ENCODE assay signal across 7 cellular contexts in the genomic region with DNA sequence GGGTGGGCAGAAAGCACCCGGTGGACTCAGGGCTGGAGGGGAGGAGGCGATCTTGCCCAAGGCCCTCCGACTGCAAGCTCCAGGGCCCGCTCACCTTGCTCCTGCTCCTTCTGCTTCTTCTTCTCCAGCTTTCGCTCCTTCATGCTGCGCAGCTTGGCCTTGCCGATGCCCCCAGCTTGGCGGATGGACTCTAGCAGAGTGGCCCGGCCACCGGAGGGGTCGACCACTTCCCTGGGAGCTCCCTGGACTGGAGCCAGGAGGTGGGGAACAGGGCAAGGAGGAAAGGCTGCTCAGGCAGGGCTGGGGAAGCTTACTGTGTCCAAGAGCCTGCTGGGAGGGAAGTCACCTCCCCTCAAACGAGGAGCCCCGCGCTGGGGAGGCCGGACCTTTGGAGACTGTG.
DNase-seq lines count a peak whose midpoint lies in the region; ATAC-seq, FAIRE-seq and TF ChIP-seq lines count a peak whose summit lies in the region.
"Not testable (repeated sequence)": the region's sequence is repeated elsewhere in the genome, so short reads cannot be mapped to it uniquely, and the experiment has no call there.

No MANE protein-coding gene starts in this region.

- not testable (repeated sequence) for H3K27ac Mint-ChIP-seq in activated CD4-positive, alpha-beta T cell treated with anti-CD3 and anti-CD28 coated beads, Interleukin-2, amount 10 ng/mL, durations not matched to agents 24 days and 14 days; type B pancreatic cell

- H3K27me3 Mint-ChIP-seq in activated CD4-positive, alpha-beta T cell treated with anti-CD3 and anti-CD28 coated beads, Interleukin-2, amount 10 ng/mL, durations not matched to agents 24 days and 14 days; type B pancreatic cell: not testable (repeated sequence)

- H3K27ac ChIP-seq in breast epithelium, heart left ventricle, lower lobe of right lung, pancreas, stomach: not testable (repeated sequence)

- not testable (repeated sequence) for H3K9me3 ChIP-seq in breast epithelium, heart left ventricle, lower lobe of right lung, pancreas, stomach

- H3K36me3 ChIP-seq in breast epithelium, heart left ventricle, lower lobe of right lung, pancreas: not testable (repeated sequence)
- H3K36me3 ChIP-seq in stomach, result peaks cover 5 to 13% (median 12%) of the 10 kb centered on the region in 4 donors

- H3K4me1 ChIP-seq in breast epithelium, heart left ventricle, lower lobe of right lung, pancreas: not testable (repeated sequence)
- H3K4me1 ChIP-seq in stomach, result peaks cover 0 to 11% (median 6%) of the 10 kb centered on the region in 4 donors

- not testable (repeated sequence) for H3K4me1 Mint-ChIP-seq in activated CD4-positive, alpha-beta T cell treated with anti-CD3 and anti-CD28 coated beads, Interleukin-2, amount 10 ng/mL, durations not matched to agents 24 days and 14 days; type B pancreatic cell (ENCODE audit: unreplicated experiment)

- peak; percentile 51 for DNase-seq in activated CD4-positive, alpha-beta T cell treated with anti-CD3 and anti-CD28 coated beads, Interleukin-2, amount 10 ng/mL, durations not matched to agents 24 days and 14 days
- peak; percentile 7 to 39 for DNase-seq in breast epithelium (ENCODE audit: low spot score in 2 of 2)
- peak in 3 of 5 donors; percentile 2 to 16 (median 3) for DNase-seq in heart left ventricle
- DNase-seq in lower lobe of right lung, result peak; percentile 18
- peak in 5 of 6 donors; percentile 6 to 59 (median 56) for DNase-seq in pancreas
- DNase-seq in stomach, result peak; percentile 16
- DNase-seq in type B pancreatic cell (ENCODE audit: extremely low spot score, unreplicated experiment), result peak; percentile 49

- ATAC-seq in heart left ventricle, lower lobe of right lung, pancreas: not testable (repeated sequence)

- not testable (repeated sequence) for H3K9me3 Mint-ChIP-seq in activated CD4-positive, alpha-beta T cell treated with anti-CD3 and anti-CD28 coated beads, Interleukin-2, amount 10 ng/mL, durations not matched to agents 24 days and 14 days; type B pancreatic cell

- H3K4me3 ChIP-seq in breast epithelium, heart left ventricle, lower lobe of right lung, pancreas, stomach: not testable (repeated sequence)

- not testable (repeated sequence) for FAIRE-seq in pancreas (lab: Jason Lieb, UNC)

- intact Hi-C loops in activated CD4-positive, alpha-beta T cell treated with anti-CD3 and anti-CD28 coated beads, Interleukin-2, amount 10 ng/mL, durations not matched to agents 24 days and 14 days (cut with micrococcal nuclease); breast epithelium (cut with DNase I; ENCODE audit: low total_unique reads); heart left ventricle (cut with DNase I); lower lobe of right lung (cut with DNase I); pancreas (cut with DNase I); stomach (cut with DNase I; ENCODE audit: low total_unique reads): not testable (repeated sequence)

- H3K27me3 ChIP-seq in breast epithelium; heart left ventricle; lower lobe of right lung (ENCODE audit: low read depth); pancreas; stomach: not testable (repeated sequence)

- not testable (repeated sequence) for TF ChIP-seq EP300 in stomach (IDR thresholded peaks at IDR 0.05)

- WGBS in heart left ventricle, 4 donors, result 89 to 100% (median 93%) methylated on average over 1 to 10 of the region's 15 CpGs
- 94 to 98% methylated on average over 4 to 8 of the region's 15 CpGs for WGBS in pancreas, 2 donors
- 82 to 94% (median 93%) methylated on average over 4 to 8 of the region's 15 CpGs; no CpG with 5 or more reads in 2 of the 5 donors for WGBS in stomach, 5 donors

- not testable (repeated sequence) for H3K4me3 Mint-ChIP-seq in activated CD4-positive, alpha-beta T cell treated with anti-CD3 and anti-CD28 coated beads, Interleukin-2, amount 10 ng/mL, durations not matched to agents 24 days and 14 days; type B pancreatic cell

- not testable (repeated sequence) for TF ChIP-seq POLR2A in breast epithelium (IDR thresholded peaks at IDR 0.05); heart left ventricle (IDR thresholded peaks at IDR 0.05); stomach (IDR thresholded peaks at IDR 0.05)

- not testable (repeated sequence) for TF ChIP-seq CTCF in breast epithelium (IDR thresholded peaks at IDR 0.05); heart left ventricle (IDR thresholded peaks at IDR 0.05); lower lobe of right lung (IDR thresholded peaks at IDR 0.05); pancreas (IDR thresholded peaks at IDR 0.05); stomach (IDR thresholded peaks at IDR 0.05); type B pancreatic cell (conservative IDR thresholded peaks at IDR 0.05)

- not testable (repeated sequence) for H3K36me3 Mint-ChIP-seq in activated CD4-positive, alpha-beta T cell treated with anti-CD3 and anti-CD28 coated beads, Interleukin-2, amount 10 ng/mL, durations not matched to agents 24 days and 14 days (ENCODE audit: low read depth); type B pancreatic cell

Comparison
In these comparisons a context has a peak if more than half of its experiments do, and no peak if none do; other contexts are left out.
1. DNase-seq: peak in every context shown above with its lines; median percentile 56 in pancreas; 51 in activated CD4-positive, alpha-beta T cell treated with anti-CD3 and anti-CD28 coated beads, Interleukin-2, amount 10 ng/mL, durations not matched to agents 24 days and 14 days; 49 in type B pancreatic cell; 23 in breast epithelium; 18 in lower lobe of right lung; 16 in stomach; 3 in heart left ventricle.